Comparison of ENCODE assay signal across 18 cellular contexts in the genomic region with DNA sequence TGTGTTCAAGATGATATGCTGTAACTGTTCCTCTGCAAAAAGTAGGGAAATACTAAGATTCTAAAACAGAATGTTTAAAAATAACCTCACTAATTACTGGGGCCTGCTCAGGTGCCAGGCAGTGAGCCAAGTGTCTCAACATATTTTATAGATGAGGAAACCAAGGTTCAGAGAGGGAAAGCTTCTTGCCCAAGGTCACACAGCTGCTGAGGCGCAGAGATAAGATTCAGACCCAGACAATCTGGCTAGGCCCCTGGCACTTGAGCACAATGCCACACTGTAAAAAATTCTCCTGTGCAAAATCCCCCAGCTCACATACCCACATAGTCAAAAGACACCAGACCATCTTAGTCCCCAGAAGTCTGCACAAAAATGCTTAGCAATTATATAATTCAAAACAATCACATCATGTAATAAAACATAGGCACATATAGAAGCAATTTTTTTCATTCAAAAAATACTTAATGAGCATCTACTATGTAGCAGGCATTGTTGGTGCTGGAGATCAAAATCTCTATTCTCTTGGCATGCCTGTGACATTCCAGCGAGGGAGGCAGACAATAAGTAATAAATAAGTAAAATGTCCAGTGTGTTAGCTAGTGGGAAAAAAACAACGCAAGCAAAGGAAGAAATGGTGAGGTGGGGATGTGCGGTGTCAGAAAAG. TPM values are rescaled to one million over a fixed set of nuclear protein-coding genes. Genes with fewer than 3 reads are reported as not detected.
DNase-seq lines count a peak whose midpoint lies in the region; ATAC-seq and TF ChIP-seq lines count a peak whose summit lies in the region.
"Had no signal": no experiment of that assay in that cellular context is flagged by ENCODE, and none has a peak within 500 bp of the region (broad histone marks: within the 10 kb centered on the region; RNA-seq: fewer than 3 reads in every experiment).

No MANE protein-coding gene starts in this region.

- no peaks in the 10 kb centered on the region for H3K27me3 Mint-ChIP-seq in T-helper 1 cell treated with Interleukin-12 subunit alpha and Interleukin-12 subunit beta and Interleukin-4 antibody, amounts not matched to agents 30 μg/mL and 1 μg/mL, for 36 hours (ENCODE audit: low read depth)
- no peaks in the 10 kb centered on the region for H3K27me3 Mint-ChIP-seq in CD4-positive, alpha-beta T cell
- H3K27me3 Mint-ChIP-seq in activated CD8-positive, alpha-beta T cell treated with anti-CD3 and anti-CD28 coated beads for 36 hours = no peaks in the 10 kb centered on the region
- H3K27me3 Mint-ChIP-seq in naive B cell = no peaks in the 10 kb centered on the region

- peak overlapping the region; percentile 60 for H3K4me3 Mint-ChIP-seq in T-helper 1 cell treated with Interleukin-12 subunit alpha and Interleukin-12 subunit beta and Interleukin-4 antibody, amounts not matched to agents 30 μg/mL and 1 μg/mL, for 36 hours
- H3K4me3 Mint-ChIP-seq in CD4-positive, alpha-beta T cell = peak overlapping the region; percentile 97
- peak overlapping the region; percentile 59 for H3K4me3 Mint-ChIP-seq in activated CD8-positive, alpha-beta T cell treated with anti-CD3 and anti-CD28 coated beads for 36 hours
- H3K4me3 Mint-ChIP-seq in naive B cell = peak overlapping the region; percentile 47 to 97 (median 90)

- CTCF ChIA-PET in CD4-positive, alpha-beta T cell (lab: Charles Lee) = no interaction called here
- CTCF ChIA-PET in activated CD8-positive, alpha-beta T cell treated with anti-CD3 and anti-CD28 coated beads for 36 hours (lab: Charles Lee) = interaction anchor here (0.7 to 1.5 kb wide), 5 partner anchors 24 to 1996 kb away, joined by 3 to 5 read pairs (median 4); no protein-coding TSS in a partner anchor

- TF ChIP-seq CTCF in CD4-positive, alpha-beta T cell (IDR thresholded peaks at IDR 0.05) = no peak
- no peak for TF ChIP-seq CTCF in activated CD8-positive, alpha-beta T cell treated with anti-CD3 and anti-CD28 coated beads for 36 hours (IDR thresholded peaks at IDR 0.05)

- H3K27ac Mint-ChIP-seq in T-helper 1 cell treated with Interleukin-12 subunit alpha and Interleukin-12 subunit beta and Interleukin-4 antibody, amounts not matched to agents 30 μg/mL and 1 μg/mL, for 36 hours = peak overlapping the region; percentile 84
- no peak overlapping the region for H3K27ac Mint-ChIP-seq in CD4-positive, alpha-beta T cell
- H3K27ac Mint-ChIP-seq in activated CD8-positive, alpha-beta T cell treated with anti-CD3 and anti-CD28 coated beads for 36 hours = peak overlapping the region; percentile 85
- H3K27ac Mint-ChIP-seq in naive B cell = peak overlapping the region in 5 of 6 donors; percentile 54 to 97 (median 91)

- H3K36me3 Mint-ChIP-seq in T-helper 1 cell treated with Interleukin-12 subunit alpha and Interleukin-12 subunit beta and Interleukin-4 antibody, amounts not matched to agents 30 μg/mL and 1 μg/mL, for 36 hours (ENCODE audit: low read depth) = peaks cover 43% of the 10 kb centered on the region
- peaks cover 15% of the 10 kb centered on the region for H3K36me3 Mint-ChIP-seq in CD4-positive, alpha-beta T cell (ENCODE audit: low read depth)
- peaks cover 58% of the 10 kb centered on the region for H3K36me3 Mint-ChIP-seq in activated CD8-positive, alpha-beta T cell treated with anti-CD3 and anti-CD28 coated beads for 36 hours (ENCODE audit: low read depth)
- H3K36me3 Mint-ChIP-seq in naive B cell = no peaks in the 10 kb centered on the region

- H3K27ac ChIP-seq in CD4-positive, alpha-beta T cell (ENCODE audit: low read depth, low read length) = peak overlapping the region; percentile 67
- H3K27ac ChIP-seq: body of pancreas, upper lobe of right lung had no signal

- peaks cover 64% of the 10 kb centered on the region for H3K4me1 Mint-ChIP-seq in T-helper 1 cell treated with Interleukin-12 subunit alpha and Interleukin-12 subunit beta and Interleukin-4 antibody, amounts not matched to agents 30 μg/mL and 1 μg/mL, for 36 hours (ENCODE audit: low read depth)
- H3K4me1 Mint-ChIP-seq in CD4-positive, alpha-beta T cell (ENCODE audit: low read depth) = peaks cover 62% of the 10 kb centered on the region
- H3K4me1 Mint-ChIP-seq in activated CD8-positive, alpha-beta T cell treated with anti-CD3 and anti-CD28 coated beads for 36 hours (ENCODE audit: low read depth) = peaks cover 66% of the 10 kb centered on the region
- peaks cover 0 to 62% (median 60%) of the 10 kb centered on the region in 3 donors for H3K4me1 Mint-ChIP-seq in naive B cell

- no peaks in the 10 kb centered on the region for H3K9me3 Mint-ChIP-seq in T-helper 1 cell treated with Interleukin-12 subunit alpha and Interleukin-12 subunit beta and Interleukin-4 antibody, amounts not matched to agents 30 μg/mL and 1 μg/mL, for 36 hours
- H3K9me3 Mint-ChIP-seq in CD4-positive, alpha-beta T cell = no peaks in the 10 kb centered on the region
- peaks cover 3% of the 10 kb centered on the region for H3K9me3 Mint-ChIP-seq in activated CD8-positive, alpha-beta T cell treated with anti-CD3 and anti-CD28 coated beads for 36 hours
- no peaks in the 10 kb centered on the region for H3K9me3 Mint-ChIP-seq in naive B cell

- POLR2A ChIA-PET in CD4-positive, alpha-beta T cell (lab: Charles Lee) = interaction anchor here (0.7 to 3.3 kb wide), 4 partner anchors 10 to 66 kb away, joined by 3 to 18 read pairs (median 5); a partner anchor contains a TSS
- POLR2A ChIA-PET in activated CD8-positive, alpha-beta T cell treated with anti-CD3 and anti-CD28 coated beads for 36 hours (lab: Charles Lee) = interaction anchor here (0.6 to 2.2 kb wide), 8 partner anchors 9 to 239 kb away, joined by 3 to 11 read pairs (median 4); no protein-coding TSS in a partner anchor

- no peaks in the 10 kb centered on the region for H3K27me3 ChIP-seq in CD4-positive, alpha-beta T cell (ENCODE audit: control insufficient read depth, insufficient read depth, low read length)
- H3K27me3 ChIP-seq: body of pancreas, Peyer's patch, upper lobe of right lung had no signal

- DNase-seq in T-helper 1 cell (no peak), naive B cell (no peak), sciatic nerve (ENCODE audit: low spot score) (no peak), retina (no peak)
- DNase-seq in CD4-positive, alpha-beta T cell = no peak
- DNase-seq in activated CD8-positive, alpha-beta T cell treated with anti-CD3 and anti-CD28 coated beads for 36 hours = no peak
- no peak for DNase-seq in activated CD8-positive, alpha-beta memory T cell treated with anti-CD3 and anti-CD28 coated beads, Interleukin-2, amount 50 U/mL, for 48 hours
- DNase-seq: activated CD4-positive, CD25-positive, alpha-beta regulatory T cell treated with anti-CD3 and anti-CD28 coated beads, Interleukin-2, amount 50 U/mL, for 72 hours; body of pancreas; Caco-2; HCEC 1CT; kidney; mesendoderm; NCI-H748 treated with DMSO at 0.1 percent for 48 hours; Peyer's patch; stimulated activated CD4-positive, alpha-beta T cell treated with anti-CD3 and anti-CD28 coated beads, Interleukin-4, amount 100 ng/mL, for 4 hours; upper lobe of right lung had no signal

- no peak for ATAC-seq in CD4-positive, alpha-beta T cell (ENCODE audit: poor library complexity)
- ATAC-seq in activated CD8-positive, alpha-beta T cell treated with anti-CD3 and anti-CD28 coated beads for 36 hours = no peak
- ATAC-seq in naive B cell (ENCODE audit: low read depth in 2 of 2) = no peak
- no peak for ATAC-seq in sciatic nerve
- ATAC-seq: body of pancreas, upper lobe of right lung had no signal

- no peaks in the 10 kb centered on the region for H3K9me3 ChIP-seq in CD4-positive, alpha-beta T cell (ENCODE audit: control insufficient read depth, low read length)
- H3K9me3 ChIP-seq: body of pancreas, Caco-2, Peyer's patch, upper lobe of right lung had no signal

- intact Hi-C loops in CD4-positive, alpha-beta T cell (cut with DNase I, micrococcal nuclease) = loop anchor here in 1 of 2 experiments (2.0 kb wide), 1 partner anchor 57 kb away; no protein-coding TSS in a partner anchor
- intact Hi-C loops in activated CD8-positive, alpha-beta T cell treated with anti-CD3 and anti-CD28 coated beads for 36 hours (cut with micrococcal nuclease) = no loop called here
- intact Hi-C loops in sciatic nerve (cut with DNase I) = no loop called here

RNA-seq across cellular contexts. Expression of a gene that starts 10.3 kb away (rescaled TPM):
- total RNA-seq in CD4-positive, alpha-beta T cell = 10 to 100 TPM; 73.9 to 74.5 TPM
- total RNA-seq in activated CD8-positive, alpha-beta T cell treated with anti-CD3 and anti-CD28 coated beads for 36 hours = 10 to 100 TPM; 79.7 to 80.5 TPM
- 10 to 100 TPM; 13.3 to 37.5 (median 17.1) TPM for polyA plus RNA-seq in naive B cell (ENCODE audit: low read depth in 6 of 6)
- total RNA-seq in sciatic nerve = 33.9 TPM
